In genomic region chr12:30345735-30346445, GRCh38 we compare ENCODE assay signal across 28 cellular contexts.
"Had no signal": no experiment of that assay in that cellular context is flagged by ENCODE, and none has a peak within 500 bp of the region (broad histone marks: within the 10 kb centered on the region; RNA-seq: fewer than 3 reads in every experiment).

No MANE protein-coding gene starts in this region.

- H3K4me3 Mint-ChIP-seq: memory B cell; naive B cell; nephron; stimulated activated effector memory CD8-positive, alpha-beta T cell treated with anti-CD3 and anti-CD28 coated beads, Interleukin-12 subunit alpha, Interleukin-12 subunit beta, amount 100 ng/mL, for 72 hours had no signal

- H3K4me3 ChIP-seq: colonic mucosa, esophagus squamous epithelium, lower lobe of right lung, prostate gland, suprapubic skin, thyroid gland, upper lobe of left lung, uterus had no signal

- ATAC-seq: left lobe of liver; lower lobe of right lung; sciatic nerve; stimulated activated effector memory CD8-positive, alpha-beta T cell treated with anti-CD3 and anti-CD28 coated beads, Interleukin-12 subunit alpha, Interleukin-12 subunit beta, amount 100 ng/mL, for 72 hours; stimulated activated naive CD8-positive, alpha-beta T cell treated with anti-CD3 and anti-CD28 coated beads, Interleukin-15, Interleukin-2, amounts not matched to agents 100 U/mL and 50 U/mL, for 24 hours had no signal

- H3K27ac Mint-ChIP-seq: memory B cell; naive B cell; nephron; stimulated activated effector memory CD8-positive, alpha-beta T cell treated with anti-CD3 and anti-CD28 coated beads, Interleukin-12 subunit alpha, Interleukin-12 subunit beta, amount 100 ng/mL, for 72 hours had no signal

- H3K36me3 ChIP-seq: colonic mucosa, esophagus squamous epithelium, lower lobe of right lung, prostate gland, suprapubic skin, thyroid gland, upper lobe of left lung, uterus had no signal

- H3K79me2 ChIP-seq: parathyroid adenoma had no signal

- H3K9ac ChIP-seq: parathyroid adenoma had no signal

- H3K27ac ChIP-seq: colonic mucosa, esophagus squamous epithelium, lower lobe of right lung, parathyroid adenoma, prostate gland, suprapubic skin, thyroid gland, upper lobe of left lung, uterus had no signal

- H2AFZ ChIP-seq: parathyroid adenoma had no signal

- H3K27me3 Mint-ChIP-seq: memory B cell, naive B cell had no signal

- H3K4me1 ChIP-seq: colonic mucosa, esophagus squamous epithelium, lower lobe of right lung, parathyroid adenoma, prostate gland, suprapubic skin, thyroid gland, upper lobe of left lung, uterus had no signal

- H3K36me3 Mint-ChIP-seq: memory B cell; naive B cell; stimulated activated effector memory CD8-positive, alpha-beta T cell treated with anti-CD3 and anti-CD28 coated beads, Interleukin-12 subunit alpha, Interleukin-12 subunit beta, amount 100 ng/mL, for 72 hours had no signal

- H3K27me3 ChIP-seq: colonic mucosa, esophagus squamous epithelium, suprapubic skin, thyroid gland, upper lobe of left lung, uterus had no signal

- H3K9me3 ChIP-seq: colonic mucosa, prostate gland, thyroid gland, uterus had no signal

- DNase-seq: cerebellar nuclear complex; colonic mucosa; dermis blood vessel endothelial cell; esophagus squamous epithelium; foreskin melanocyte; head of caudate nucleus; hypothalamus; kidney glomerular epithelial cell; lower lobe of right lung; midbrain; naive B cell; occipital lobe; small intestine; stimulated activated CD4-positive, alpha-beta T cell treated with anti-CD3 and anti-CD28 coated beads, Interleukin-12 subunit alpha, Interleukin-12 subunit beta, amount 100 ng/mL, for 4 hours; stimulated activated CD4-positive, alpha-beta T cell treated with anti-CD3 and anti-CD28 coated beads, Interleukin-2, amount 100 ng/mL, for 48 hours; stimulated activated CD8-positive, alpha-beta memory T cell treated with anti-CD3 and anti-CD28 coated beads, Interleukin-4, amount 100 ng/mL, for 48 hours; stimulated activated naive CD8-positive, alpha-beta T cell treated with anti-CD3 and anti-CD28 coated beads, Interleukin-15, Interleukin-2, amounts not matched to agents 100 U/mL and 50 U/mL, for 24 hours; thyroid gland; upper lobe of left lung; uterus had no signal

- H3K4me1 Mint-ChIP-seq: memory B cell; naive B cell; nephron; stimulated activated effector memory CD8-positive, alpha-beta T cell treated with anti-CD3 and anti-CD28 coated beads, Interleukin-12 subunit alpha, Interleukin-12 subunit beta, amount 100 ng/mL, for 72 hours had no signal
